ENCODE assay signal across 20 cellular contexts in the genomic region with DNA sequence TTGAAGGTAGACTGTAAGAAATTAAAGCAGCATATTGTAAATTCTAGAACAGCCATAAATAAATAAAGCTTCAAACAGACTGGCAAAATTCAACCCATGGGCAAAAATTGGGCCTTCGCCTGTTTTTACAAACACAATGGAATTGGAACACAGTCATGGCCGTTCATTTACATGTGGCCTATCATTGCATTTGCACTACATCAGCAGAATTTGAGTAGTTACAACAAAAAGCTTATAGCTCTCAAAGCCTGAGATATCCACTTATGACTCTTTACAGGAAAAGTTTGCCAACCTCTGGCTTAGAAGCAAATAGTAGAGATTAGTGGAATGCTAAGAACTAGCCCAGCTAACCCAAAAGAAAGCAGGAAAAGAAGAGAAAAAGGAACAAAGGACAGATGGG.
"Had no signal": no experiment of that assay in that cellular context is flagged by ENCODE, and none has a peak within 500 bp of the region (broad histone marks: within the 10 kb centered on the region; RNA-seq: fewer than 3 reads in every experiment).

No MANE protein-coding gene starts in this region.

- H3K27ac Mint-ChIP-seq: mesothelial cell of epicardium had no signal

- H3K27me3 ChIP-seq: dorsolateral prefrontal cortex, esophagus squamous epithelium, gastrocnemius medialis, heart right ventricle, left lung had no signal

- H3K4me3 Mint-ChIP-seq: mesothelial cell of epicardium had no signal

- FAIRE-seq: islet of Langerhans, keratinocyte had no signal

- H3K4me1 Mint-ChIP-seq: mesothelial cell of epicardium had no signal

- H3K27ac ChIP-seq: coronary artery, dorsolateral prefrontal cortex, epithelial cell of prostate, esophagus squamous epithelium, gastrocnemius medialis, heart right ventricle, left lung, lower lobe of right lung had no signal

- H3K4me1 ChIP-seq: esophagus squamous epithelium, gastrocnemius medialis, heart right ventricle, left lung, lower lobe of right lung had no signal

- ATAC-seq: esophagus mucosa, gastrocnemius medialis, heart right ventricle, left cardiac atrium, left lung, left ventricle myocardium superior, lower lobe of right lung, mucosa of descending colon had no signal

- H3K4me3 ChIP-seq: coronary artery, dorsolateral prefrontal cortex, esophagus squamous epithelium, gastrocnemius medialis, heart right ventricle, left lung, lower lobe of right lung, mucosa of descending colon had no signal

- H3K36me3 ChIP-seq: esophagus squamous epithelium, gastrocnemius medialis, lower lobe of right lung had no signal

- DNase-seq: dorsolateral prefrontal cortex; effector CD4-positive, alpha-beta T cell; effector memory CD4-positive, alpha-beta T cell; esophagus squamous epithelium; gastrocnemius medialis; glutamatergic neuron; head of caudate nucleus; heart right ventricle; hippocampal formation; left cardiac atrium; left lung; left ventricle myocardium superior; lower lobe of right lung; mucosa of descending colon had no signal
